In the genomic region with DNA sequence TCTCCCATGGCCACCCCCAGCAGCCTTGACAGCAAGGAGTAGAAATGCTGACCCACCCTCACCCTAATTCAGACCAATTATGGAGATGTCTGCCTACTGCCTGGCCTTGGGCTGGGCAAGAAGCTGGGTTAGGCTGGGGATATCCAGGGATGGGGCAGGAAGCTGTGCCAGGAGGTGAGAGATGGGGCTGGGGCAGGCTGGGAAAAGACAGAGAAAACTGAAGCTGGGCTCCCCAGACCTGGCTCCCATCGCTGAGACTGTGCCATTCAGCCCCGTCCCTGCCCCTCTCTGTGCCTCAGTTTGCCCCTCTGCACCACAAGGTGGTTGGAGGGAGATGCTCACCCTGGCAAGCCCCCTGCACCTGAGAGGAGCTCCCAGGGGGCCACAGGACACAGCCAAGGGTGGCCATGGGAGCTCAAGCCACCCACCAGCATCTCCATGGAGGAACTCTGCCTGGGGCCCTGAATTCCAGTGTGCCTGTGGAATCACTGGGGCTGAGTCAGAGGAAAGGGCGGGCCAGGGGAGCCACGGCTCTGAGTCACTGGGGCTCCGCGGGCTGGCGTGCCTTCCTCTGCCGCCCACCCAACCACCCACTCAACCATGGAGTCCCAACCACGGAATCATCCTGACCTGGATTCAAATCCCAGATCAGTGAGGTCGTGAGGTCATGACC, we compare ENCODE assay signal across 10 cellular contexts. TPM values are rescaled to one million over a fixed set of nuclear protein-coding genes. Genes with fewer than 3 reads are reported as not detected.
DNase-seq lines count a peak whose midpoint lies in the region; ATAC-seq lines count a peak whose summit lies in the region.
"Had no signal": no experiment of that assay in that cellular context is flagged by ENCODE, and none has a peak within 500 bp of the region (broad histone marks: within the 10 kb centered on the region; RNA-seq: fewer than 3 reads in every experiment).

No MANE protein-coding gene starts in this region.

- no peak overlapping the region for H3K27ac Mint-ChIP-seq in T-helper 2 cell treated with Interferon-gamma antibody and Interleukin-4, amounts not matched to agents 5 μg/mL and 100 μg/mL, for 36 hours
- H3K27ac Mint-ChIP-seq: activated naive CD8-positive, alpha-beta T cell treated with anti-CD3 and anti-CD28 coated beads, Interleukin-2, amount 10 ng/mL, durations not matched to agents 7 days and 5 days had no signal

- H3K9me3 Mint-ChIP-seq in T-helper 2 cell treated with Interferon-gamma antibody and Interleukin-4, amounts not matched to agents 5 μg/mL and 100 μg/mL, for 36 hours: no peaks in the 10 kb centered on the region
- H3K9me3 Mint-ChIP-seq: activated naive CD8-positive, alpha-beta T cell treated with anti-CD3 and anti-CD28 coated beads, Interleukin-2, amount 10 ng/mL, durations not matched to agents 7 days and 5 days had no signal

- no peak for ATAC-seq in GM21786 (IDR thresholded peaks at IDR 0.05; ENCODE audit: unreplicated experiment)
- ATAC-seq in GM18867 (IDR thresholded peaks at IDR 0.05; ENCODE audit: unreplicated experiment): no peak
- ATAC-seq: left colon had no signal

- peaks cover 7% of the 10 kb centered on the region for H3K4me1 Mint-ChIP-seq in T-helper 2 cell treated with Interferon-gamma antibody and Interleukin-4, amounts not matched to agents 5 μg/mL and 100 μg/mL, for 36 hours (ENCODE audit: low read depth)

- no peaks in the 10 kb centered on the region for H3K36me3 Mint-ChIP-seq in T-helper 2 cell treated with Interferon-gamma antibody and Interleukin-4, amounts not matched to agents 5 μg/mL and 100 μg/mL, for 36 hours (ENCODE audit: low read depth)
- H3K36me3 Mint-ChIP-seq: activated naive CD8-positive, alpha-beta T cell treated with anti-CD3 and anti-CD28 coated beads, Interleukin-2, amount 10 ng/mL, durations not matched to agents 7 days and 5 days had no signal

- DNase-seq in T-helper 2 cell treated with Interferon-gamma antibody and Interleukin-4, amounts not matched to agents 5 μg/mL and 100 μg/mL, for 36 hours (ENCODE audit: low spot score): peak; percentile 50
- DNase-seq in T-helper 2 cell: no peak
- peak; percentile 87 for DNase-seq in NCI-H226
- peak; percentile 56 for DNase-seq in epidermal melanocyte (ENCODE audit: insufficient read length, low spot score)
- DNase-seq in renal cortical epithelial cell (ENCODE audit: low read depth): peak; percentile 76
- no peak for DNase-seq in NCI-H526 (lab: John Stamatoyannopoulos, UW)
- DNase-seq: activated naive CD8-positive, alpha-beta T cell treated with anti-CD3 and anti-CD28 coated beads, Interleukin-2, amount 10 ng/mL, durations not matched to agents 7 days and 5 days; left colon had no signal

- no peak overlapping the region for H3K4me3 Mint-ChIP-seq in T-helper 2 cell treated with Interferon-gamma antibody and Interleukin-4, amounts not matched to agents 5 μg/mL and 100 μg/mL, for 36 hours
- H3K4me3 Mint-ChIP-seq: activated naive CD8-positive, alpha-beta T cell treated with anti-CD3 and anti-CD28 coated beads, Interleukin-2, amount 10 ng/mL, durations not matched to agents 7 days and 5 days had no signal

- peaks cover 36% of the 10 kb centered on the region for H3K27me3 Mint-ChIP-seq in T-helper 2 cell treated with Interferon-gamma antibody and Interleukin-4, amounts not matched to agents 5 μg/mL and 100 μg/mL, for 36 hours (ENCODE audit: low read depth)

RNA-seq across cellular contexts. Expression of gene CARD10, which starts 6.0 kb away (rescaled TPM):
- total RNA-seq in renal cortical epithelial cell: 39.9 and 46.0 TPM in 2 replicates

RNA-seq across cellular contexts. Expression of gene CDC42EP1, which starts 35.1 kb away (rescaled TPM):
- 20.8 and 42.7 TPM in 2 replicates for total RNA-seq in renal cortical epithelial cell

RNA-seq across cellular contexts. Expression of gene MFNG, which starts 39.0 kb away (rescaled TPM):
- total RNA-seq in renal cortical epithelial cell: 1.1 and 2.6 TPM in 2 replicates

RNA-seq across cellular contexts. Expression of gene LGALS2, which starts 54.7 kb away (rescaled TPM):
- total RNA-seq in renal cortical epithelial cell: not detected in 2 replicates
- total RNA-seq: activated naive CD8-positive, alpha-beta T cell treated with anti-CD3 and anti-CD28 coated beads, Interleukin-2, amount 10 ng/mL, durations not matched to agents 7 days and 5 days had no signal

Comparison
In these comparisons a context has a peak if more than half of its experiments do, and no peak if none do; other contexts are left out.
1. DNase-seq: peak in T-helper 2 cell treated with Interferon-gamma antibody and Interleukin-4, amounts not matched to agents 5 μg/mL and 100 μg/mL, for 36 hours (single experiment), NCI-H226 (single experiment), epidermal melanocyte (single experiment) and renal cortical epithelial cell (single experiment); none in T-helper 2 cell (0 of 5) and NCI-H526 (0 of 2).